In genomic region chr20:25316506-25317190, GRCh38 we compare ENCODE assay signal across 3 cellular contexts.
TF ChIP-seq lines count a peak whose summit lies in the region.

No MANE protein-coding gene starts in this region.

TF ChIP-seq in IMR-90, 13 proteins besides CTCF, POLR2A, EP300 and RAD21:
- no peak for TF ChIP-seq ELK1 (IDR thresholded peaks at IDR 0.05; ENCODE audit: borderline replicate concordance, low read depth, low read length)
- no peak for TF ChIP-seq BHLHE40 (IDR thresholded peaks at IDR 0.05; ENCODE audit: low read depth, low read length)
- TF ChIP-seq RCOR1 (IDR thresholded peaks at IDR 0.05; ENCODE audit: insufficient replicate concordance, low read length): no peak
- TF ChIP-seq USF2 (IDR thresholded peaks at IDR 0.05; ENCODE audit: low read depth, low read length): no peak
- no peak for TF ChIP-seq NFE2L2 (IDR thresholded peaks at IDR 0.05; ENCODE audit: low read depth, low read length)
- no peak for TF ChIP-seq MXI1 (IDR thresholded peaks at IDR 0.05; ENCODE audit: borderline replicate concordance, low read depth, low read length)
- TF ChIP-seq MAFK (IDR thresholded peaks at IDR 0.05; ENCODE audit: low read depth, low read length): no peak
- no peak for TF ChIP-seq CEBPB (IDR thresholded peaks at IDR 0.05; ENCODE audit: low read depth, low read length)
- no peak for TF ChIP-seq SMC3 (IDR thresholded peaks at IDR 0.05; ENCODE audit: low read depth, low read length)
- no peak for TF ChIP-seq MAZ (IDR thresholded peaks at IDR 0.05; ENCODE audit: borderline replicate concordance, low read depth, low read length)
- TF ChIP-seq FOS (IDR thresholded peaks at IDR 0.05; ENCODE audit: low read depth, low read length): no peak
- TF ChIP-seq RFX5 (IDR thresholded peaks at IDR 0.05; ENCODE audit: low read depth, low read length): no peak
- TF ChIP-seq CHD1 (IDR thresholded peaks at IDR 0.05; ENCODE audit: low read depth, low read length): no peak

TF ChIP-seq in H1, 55 proteins besides CTCF, POLR2A, EP300 and RAD21:
- TF ChIP-seq ZNF274 (IDR thresholded peaks at IDR 0.05; ENCODE audit: borderline replicate concordance, extremely low read depth, low read length): no peak
- no peak for TF ChIP-seq KDM5A (IDR thresholded peaks at IDR 0.05; ENCODE audit: low read length)
- no peak for TF ChIP-seq GABPA (IDR thresholded peaks at IDR 0.05; ENCODE audit: borderline replicate concordance, insufficient read depth, low read length)
- TF ChIP-seq USF2 (IDR thresholded peaks at IDR 0.05; ENCODE audit: low read length): no peak
- no peak for TF ChIP-seq CHD2 (IDR thresholded peaks at IDR 0.05; ENCODE audit: low read length)
- TF ChIP-seq NRF1 (IDR thresholded peaks at IDR 0.05; ENCODE audit: low read depth, low read length): no peak
- TF ChIP-seq TCF12 (IDR thresholded peaks at IDR 0.05; ENCODE audit: low read depth, low read length): no peak

TF ChIP-seq in GM23338, 12 proteins besides CTCF, POLR2A, EP300 and RAD21:
- TF ChIP-seq EZH2 (IDR thresholded peaks at IDR 0.05; ENCODE audit: low read depth, unreplicated experiment): no peak
- TF ChIP-seq EZH2phosphoT487 (IDR thresholded peaks at IDR 0.05; ENCODE audit: unreplicated experiment): no peak
- TF ChIP-seq ZNF114 (CRISPR knock-in tag; IDR thresholded peaks at IDR 0.05): no peak
- TF ChIP-seq POLR2AphosphoS5 (IDR thresholded peaks at IDR 0.05; ENCODE audit: low read depth): no peak
- no peak for TF ChIP-seq NANOG (IDR thresholded peaks at IDR 0.05; ENCODE audit: borderline replicate concordance)
- no peak for TF ChIP-seq ETS1 (IDR thresholded peaks at IDR 0.05)
- TF ChIP-seq STAT1 (IDR thresholded peaks at IDR 0.05; ENCODE audit: unreplicated experiment): no peak
- no peak for TF ChIP-seq REST (IDR thresholded peaks at IDR 0.05; ENCODE audit: unreplicated experiment)
- TF ChIP-seq JUNB (IDR thresholded peaks at IDR 0.05; ENCODE audit: unreplicated experiment): no peak
- TF ChIP-seq ZNF331 (CRISPR knock-in tag; IDR thresholded peaks at IDR 0.05; ENCODE audit: low read depth): no peak
